In the genomic region with DNA sequence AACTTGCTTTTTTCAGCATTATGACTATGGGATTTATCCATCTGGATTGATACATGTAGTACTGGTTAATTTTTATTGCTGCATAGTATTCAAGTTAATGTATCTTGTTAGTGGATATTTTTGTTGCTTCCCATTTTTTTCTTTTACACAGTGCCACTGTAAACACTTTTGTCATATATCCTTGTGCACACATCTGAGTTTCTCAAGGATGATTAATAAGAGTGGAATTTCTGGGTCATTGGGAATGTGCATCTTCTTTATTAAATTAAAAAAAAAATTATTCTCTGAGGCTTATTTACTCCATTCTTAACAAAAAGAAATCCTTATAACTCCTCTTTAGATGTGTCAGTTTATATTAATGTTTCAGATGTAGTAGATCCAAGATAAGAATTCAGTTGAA, we compare ENCODE assay signal across 22 cellular contexts.
"Had no signal": no experiment of that assay in that cellular context is flagged by ENCODE, and none has a peak within 500 bp of the region (broad histone marks: within the 10 kb centered on the region; RNA-seq: fewer than 3 reads in every experiment).

No MANE protein-coding gene starts in this region.

- H3K27ac ChIP-seq: colonic mucosa, epithelial cell of prostate, esophagus squamous epithelium, gastrocnemius medialis, spleen, tibial nerve had no signal

- H3K4me3 ChIP-seq: colonic mucosa, esophagus squamous epithelium, gastrocnemius medialis, mucosa of descending colon, spleen, tibial nerve had no signal

- H3K27me3 ChIP-seq: colonic mucosa, esophagus squamous epithelium, gastrocnemius medialis, spleen, tibial nerve had no signal

- DNase-seq: activated B cell treated with CpG ODN at 0.5 μM for 24 hours; activated CD4-positive, alpha-beta T cell treated with anti-CD3 and anti-CD28 coated beads, Interleukin-2, amount 50 U/mL, for 1 hour; activated CD8-positive, alpha-beta T cell treated with anti-CD3 and anti-CD28 coated beads for 36 hours; activated naive CD8-positive, alpha-beta T cell treated with anti-CD3 and anti-CD28 coated beads, Interleukin-2, amount 50 U/mL, for 24 hours; activated T-cell treated with anti-CD3 and anti-CD28 coated beads, Interleukin-2, amount 50 U/mL, for 48 hours; amygdala; central memory CD4-positive, alpha-beta T cell; colonic mucosa; effector CD8-positive, alpha-beta T cell; esophagus squamous epithelium; gastrocnemius medialis; glutamatergic neuron; islet precursor cell; left cardiac atrium; left ventricle myocardium superior; mucosa of descending colon; posterior cingulate gyrus; right cardiac atrium; spleen; stimulated activated naive CD4-positive, alpha-beta T cell treated with Interleukin-2 at 50 U/mL for 16 hours had no signal

- ATAC-seq: activated CD8-positive, alpha-beta T cell treated with anti-CD3 and anti-CD28 coated beads for 36 hours; activated naive CD8-positive, alpha-beta T cell treated with anti-CD3 and anti-CD28 coated beads, Interleukin-2, amount 50 U/mL, for 24 hours; gastrocnemius medialis; left ventricle myocardium superior; mucosa of descending colon; right cardiac atrium had no signal

- H3K36me3 ChIP-seq: colonic mucosa, esophagus squamous epithelium, gastrocnemius medialis had no signal

- H3K9me3 ChIP-seq: colonic mucosa, esophagus squamous epithelium, gastrocnemius medialis, mucosa of descending colon, spleen, tibial nerve had no signal

- H3K4me1 ChIP-seq: colonic mucosa, esophagus squamous epithelium, gastrocnemius medialis, spleen, tibial nerve had no signal
